Comparison of ENCODE assay signal across 8 cellular contexts in the genomic region with DNA sequence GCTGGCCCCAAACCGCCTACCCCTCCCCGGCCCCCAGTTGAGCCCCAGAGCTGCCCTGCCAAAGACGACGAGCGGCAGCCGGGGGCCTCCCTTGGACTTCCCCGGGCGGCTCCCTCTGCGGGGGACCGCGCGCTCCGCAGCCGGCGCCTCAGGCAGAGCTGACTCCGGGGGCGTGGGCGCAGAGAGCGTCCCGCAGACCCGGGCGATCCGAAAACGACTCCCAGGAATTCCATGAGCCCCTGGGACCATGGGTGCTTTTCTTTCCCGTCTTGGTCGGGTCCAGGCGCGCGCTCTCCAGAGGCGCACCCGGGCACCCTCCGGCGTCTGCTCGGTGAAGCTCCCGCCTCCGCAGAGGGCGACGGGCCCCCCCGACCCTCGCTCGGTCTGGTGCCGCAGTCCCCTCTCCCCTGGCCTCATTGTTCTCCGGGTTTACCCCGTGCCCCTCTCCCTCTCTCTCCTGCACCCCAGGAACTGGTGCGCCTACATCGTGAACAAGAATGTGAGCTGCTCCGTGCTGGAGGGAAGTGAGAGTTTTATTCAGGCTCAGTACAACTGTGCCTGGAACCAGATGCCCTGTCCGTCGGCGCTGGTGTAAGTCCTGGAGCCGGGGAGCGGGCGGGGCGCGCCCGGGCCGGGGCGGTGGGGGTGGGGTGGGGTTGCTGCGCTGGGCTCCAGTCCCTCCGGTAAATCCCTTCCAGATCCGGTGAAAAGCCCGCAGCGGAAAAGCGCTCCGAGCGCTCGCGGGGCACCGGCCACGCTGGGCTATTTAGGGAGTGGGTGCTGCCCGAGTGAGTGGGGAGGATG. TPM values are rescaled to one million over a fixed set of nuclear protein-coding genes. Genes with fewer than 3 reads are reported as not detected.
A peak's percentile ranks its signal among the peaks of the same experiment; 100 is the strongest.
DNase-seq lines count a peak whose midpoint lies in the region; ATAC-seq and TF ChIP-seq lines count a peak whose summit lies in the region.

No MANE protein-coding gene starts in this region.

- no peaks in the 10 kb centered on the region for H3K27me3 ChIP-seq in uterus

- peak in 1 of 2 donors; percentile 20 for TF ChIP-seq POLR2A in uterus (IDR thresholded peaks at IDR 0.05)

- DNase-seq in AG20443 (ENCODE audit: low spot score) (peak; percentile 83), endothelial cell (ENCODE audit: low spot score) (peak; percentile 26), myocyte (ENCODE audit: low read depth) (peak; percentile 14), uterus (peak; percentile 50 to 59), NCI-H187 (lab: John Stamatoyannopoulos, UW) (no peak), AML-193 (lab: John Stamatoyannopoulos, UW) (no peak)

- H3K9me3 Mint-ChIP-seq in endothelial cell (ENCODE audit: unreplicated experiment) = no peaks in the 10 kb centered on the region

- no peaks in the 10 kb centered on the region for H3K4me1 ChIP-seq in uterus

- intact Hi-C loops in uterus (cut with DNase I; ENCODE audit: low total_unique reads) = no loop called here

- H3K4me3 ChIP-seq in WI38 (ENCODE audit: low read depth, low read length) = peak overlapping the region; percentile 61
- H3K4me3 ChIP-seq in uterus = peak overlapping the region; percentile 58 to 62

- H3K27me3 Mint-ChIP-seq in endothelial cell (ENCODE audit: unreplicated experiment) = peaks cover 15% of the 10 kb centered on the region

- peak; percentile 41 for ATAC-seq in GM21723 (IDR thresholded peaks at IDR 0.05; ENCODE audit: unreplicated experiment)

- peak overlapping the region; percentile 91 to 93 for H3K27ac ChIP-seq in uterus

- H3K36me3 ChIP-seq in uterus = no peaks in the 10 kb centered on the region

- no peak overlapping the region for H3K27ac Mint-ChIP-seq in endothelial cell (ENCODE audit: unreplicated experiment)

- H3K4me3 Mint-ChIP-seq in endothelial cell (ENCODE audit: unreplicated experiment) = peak overlapping the region; percentile 90

- H3K36me3 Mint-ChIP-seq in endothelial cell (ENCODE audit: low read depth, unreplicated experiment) = no peaks in the 10 kb centered on the region

- no peaks in the 10 kb centered on the region for H3K9me3 ChIP-seq in uterus

- peaks cover 18% of the 10 kb centered on the region for H3K4me1 Mint-ChIP-seq in endothelial cell (ENCODE audit: unreplicated experiment)

- TF ChIP-seq CTCF in WI38 (IDR thresholded peaks at IDR 0.05; ENCODE audit: low read depth, low read length) = no peak
- TF ChIP-seq CTCF in endothelial cell (IDR thresholded peaks at IDR 0.05; ENCODE audit: unreplicated experiment) = no peak
- peak in 2 of 4 experiments; percentile 22 to 37 for TF ChIP-seq CTCF in uterus (IDR thresholded peaks at IDR 0.05)

RNA-seq across cellular contexts. Expression of a gene that starts 0.7 kb away (rescaled TPM):
- total RNA-seq in endothelial cell (ENCODE audit: unreplicated experiment) (6.8 TPM), myocyte (0.21 and 1.6 TPM in 2 replicates), uterus (10 to 100 TPM; 25.6 to 60.2 (median 43.2) TPM)
- polyA plus RNA-seq in myocyte (2012) = 0.44 TPM

Comparison
In these comparisons a context has a peak if more than half of its experiments do, and no peak if none do; other contexts are left out.
1. DNase-seq: peak in AG20443 (single experiment), endothelial cell (single experiment), myocyte (single experiment) and uterus (2 of 2); none in NCI-H187 (0 of 2) and AML-193 (0 of 2).